ENCODE assay signal across 26 cellular contexts in the genomic region with DNA sequence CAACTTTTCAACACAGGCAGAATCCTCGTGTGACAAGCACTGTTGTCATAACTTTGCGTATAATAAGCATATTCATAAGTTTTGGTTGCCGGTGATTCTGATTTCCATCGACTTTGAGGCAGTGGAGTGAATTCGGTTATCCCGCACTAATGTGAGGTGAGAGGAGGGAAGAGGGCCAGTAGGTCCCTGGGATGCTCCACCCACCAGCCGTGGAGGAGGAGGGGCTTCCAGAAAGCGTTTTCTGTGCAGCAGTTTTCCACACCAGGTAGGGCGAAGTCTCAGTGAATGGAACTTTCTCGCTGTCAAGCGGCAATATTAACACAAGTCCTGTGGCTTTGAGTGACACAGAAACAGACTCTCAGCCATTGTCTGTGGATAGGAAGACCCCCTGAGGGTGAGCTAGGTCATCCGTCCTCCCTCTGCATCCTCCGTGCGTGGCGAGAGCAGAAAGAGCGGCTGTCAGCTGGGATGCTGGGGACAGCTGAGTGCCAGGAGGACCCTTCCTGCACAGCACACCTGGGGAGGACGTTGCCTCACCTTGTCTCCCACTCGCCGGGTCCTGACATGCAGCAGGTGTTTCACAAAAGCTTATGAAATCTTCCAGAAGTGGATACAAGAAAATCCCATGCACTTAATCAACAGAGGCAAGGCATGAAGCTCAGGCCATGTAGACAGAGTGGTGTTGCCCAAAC.
"Had no signal": no experiment of that assay in that cellular context is flagged by ENCODE, and none has a peak within 500 bp of the region (broad histone marks: within the 10 kb centered on the region; RNA-seq: fewer than 3 reads in every experiment).

No MANE protein-coding gene starts in this region.

- ATAC-seq: heart right ventricle; left lobe of liver; naive thymus-derived CD8-positive, alpha-beta T cell; right cardiac atrium; sciatic nerve; stimulated activated naive CD8-positive, alpha-beta T cell treated with anti-CD3 and anti-CD28 coated beads, Interleukin-15, amount 100 ng/mL, for 72 hours had no signal

- H3K27me3 ChIP-seq: hepatocyte, neutrophil, ovary, tibial nerve, uterus had no signal

- H3K36me3 ChIP-seq: heart right ventricle, lower lobe of right lung, neutrophil, ovary, spleen, tibial nerve, uterus had no signal

- DNase-seq: heart right ventricle; islet precursor cell; lower lobe of right lung; mammary epithelial cell; mesenchymal stem cell; naive thymus-derived CD8-positive, alpha-beta T cell; occipital lobe; ovary; right cardiac atrium; spleen; stimulated activated CD4-positive, alpha-beta T cell treated with anti-CD3 and anti-CD28 coated beads, Interleukin-4, amount 100 ng/mL, for 24 hours; stimulated activated naive CD4-positive, alpha-beta T cell treated with Interleukin-2 at 50 U/mL for 16 hours; stimulated activated naive CD8-positive, alpha-beta T cell treated with anti-CD3 and anti-CD28 coated beads, Interleukin-15, amount 100 ng/mL, for 72 hours; substantia nigra; uterus had no signal

- H3K4me3 ChIP-seq: heart right ventricle, hepatocyte, lower lobe of right lung, ovary, skin epidermis, spleen, tibial nerve, uterus had no signal

- H3K9me3 Mint-ChIP-seq: nephron; neural crest cell; stimulated activated memory B cell treated with anti-CD40 and anti-IgM and Interleukin-4, amounts not matched to agents 10 μg/mL and 1 μg/mL and 100 μg/mL, for 72 hours; stimulated activated naive CD8-positive, alpha-beta T cell treated with anti-CD3 and anti-CD28 coated beads, Interleukin-15, amount 100 ng/mL, for 72 hours; type B pancreatic cell had no signal

- H3K27ac ChIP-seq: heart right ventricle, hepatocyte, lower lobe of right lung, neutrophil, ovary, skin epidermis, spleen, tibial nerve, uterus had no signal

- H3K4me1 ChIP-seq: heart right ventricle, lower lobe of right lung, spleen, tibial nerve, uterus had no signal

- H3K36me3 Mint-ChIP-seq: naive thymus-derived CD8-positive, alpha-beta T cell; stimulated activated memory B cell treated with anti-CD40 and anti-IgM and Interleukin-4, amounts not matched to agents 10 μg/mL and 1 μg/mL and 100 μg/mL, for 72 hours; type B pancreatic cell had no signal

- H3K27ac Mint-ChIP-seq: naive thymus-derived CD8-positive, alpha-beta T cell; nephron; progenitor cell of endocrine pancreas; stimulated activated memory B cell treated with anti-CD40 and anti-IgM and Interleukin-4, amounts not matched to agents 10 μg/mL and 1 μg/mL and 100 μg/mL, for 72 hours; stimulated activated naive CD8-positive, alpha-beta T cell treated with anti-CD3 and anti-CD28 coated beads, Interleukin-15, amount 100 ng/mL, for 72 hours; type B pancreatic cell had no signal

- H3K4me1 Mint-ChIP-seq: naive thymus-derived CD8-positive, alpha-beta T cell; nephron; neural crest cell; stimulated activated memory B cell treated with anti-CD40 and anti-IgM and Interleukin-4, amounts not matched to agents 10 μg/mL and 1 μg/mL and 100 μg/mL, for 72 hours; stimulated activated naive CD8-positive, alpha-beta T cell treated with anti-CD3 and anti-CD28 coated beads, Interleukin-15, amount 100 ng/mL, for 72 hours had no signal

- H3K9me3 ChIP-seq: heart right ventricle, lower lobe of right lung, neutrophil, ovary, spleen, tibial nerve, uterus had no signal

- H3K4me3 Mint-ChIP-seq: naive thymus-derived CD8-positive, alpha-beta T cell; nephron; neural crest cell; stimulated activated memory B cell treated with anti-CD40 and anti-IgM and Interleukin-4, amounts not matched to agents 10 μg/mL and 1 μg/mL and 100 μg/mL, for 72 hours; stimulated activated naive CD8-positive, alpha-beta T cell treated with anti-CD3 and anti-CD28 coated beads, Interleukin-15, amount 100 ng/mL, for 72 hours; type B pancreatic cell had no signal
